18 cellular contexts compared by ENCODE assay signal in the genomic region with DNA sequence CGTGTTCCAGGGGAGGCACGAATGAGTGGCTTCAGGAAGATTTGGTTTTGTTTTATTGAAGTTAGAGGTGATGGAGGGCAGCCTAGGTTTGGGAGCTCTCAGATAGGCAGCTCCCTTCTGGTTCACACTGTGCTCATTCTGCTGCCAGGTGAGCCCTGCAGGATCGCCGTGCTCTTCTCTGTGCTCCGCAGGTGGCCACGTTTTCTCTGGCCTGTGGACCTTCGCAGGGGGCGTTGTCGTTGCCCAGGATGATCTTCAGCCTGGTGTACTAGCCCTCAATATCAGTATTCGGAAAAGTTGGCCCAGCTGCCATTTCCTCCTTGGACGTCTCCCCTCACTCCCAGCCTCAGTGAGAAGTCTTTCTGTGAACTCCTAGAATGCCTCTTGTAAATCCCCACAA.
DNase-seq lines count a peak whose midpoint lies in the region; ATAC-seq and TF ChIP-seq lines count a peak whose summit lies in the region.
"Had no signal": no experiment of that assay in that cellular context is flagged by ENCODE, and none has a peak within 500 bp of the region (broad histone marks: within the 10 kb centered on the region; RNA-seq: fewer than 3 reads in every experiment).

No MANE protein-coding gene starts in this region.

- peaks cover 6% of the 10 kb centered on the region; the same call in 1 of the 2 replicates for H3K9me3 Mint-ChIP-seq in WTC11
- H3K9me3 Mint-ChIP-seq in osteocyte (ENCODE audit: unreplicated experiment) = no peaks in the 10 kb centered on the region
- H3K9me3 Mint-ChIP-seq: CD4-positive, alpha-beta T cell; CD8-positive, alpha-beta T cell had no signal

- no peaks in the 10 kb centered on the region for H3K36me3 Mint-ChIP-seq in WTC11
- H3K36me3 Mint-ChIP-seq in osteocyte (ENCODE audit: unreplicated experiment) = peaks cover 4% of the 10 kb centered on the region

- TF ChIP-seq CTCF in WTC11 (IDR thresholded peaks at IDR 0.05) = no peak
- no peak for TF ChIP-seq CTCF in osteocyte (IDR thresholded peaks at IDR 0.05)

- H3K27ac Mint-ChIP-seq in WTC11 (0 out of 2 replicates have a peak overlapping the region, but pooled peaks have one; percentile 26), osteocyte (ENCODE audit: unreplicated experiment) (no peak overlapping the region)
- H3K27ac Mint-ChIP-seq: B cell; CD4-positive, alpha-beta T cell; CD8-positive, alpha-beta T cell had no signal

- intact Hi-C loops in cardiac septum (cut with DNase I) (no loop called here), left ventricle myocardium superior (cut with micrococcal nuclease) (no loop called here)

- DNase-seq in cardiac septum (ENCODE audit: low spot score) (peak; percentile 71), left ventricle myocardium superior (no peak), WTC11 (ENCODE audit: low spot score) (no peak), osteocyte (ENCODE audit: extremely low spot score, unreplicated experiment) (peak; percentile 68), mucosa of gallbladder (ENCODE audit: low spot score) (no peak), HK-2 (ENCODE audit: unreplicated experiment) (no peak)
- DNase-seq: AML-193; Caco-2; Calu3; CD4-positive, alpha-beta T cell; CD8-positive, alpha-beta T cell; DMS79 treated with DMSO at 0.1 percent for 48 hours; EL; GDM1 had no signal

- POLR2A ChIA-PET in WTC11 (lab: Charles Lee) = no interaction called here

- H3K4me3 Mint-ChIP-seq in WTC11 = no peak overlapping the region
- no peak overlapping the region for H3K4me3 Mint-ChIP-seq in osteocyte (ENCODE audit: unreplicated experiment)
- H3K4me3 Mint-ChIP-seq: B cell; CD4-positive, alpha-beta T cell; CD8-positive, alpha-beta T cell had no signal

- H3K27me3 Mint-ChIP-seq in WTC11 (ENCODE audit: low read depth) = no peaks in the 10 kb centered on the region
- no peaks in the 10 kb centered on the region for H3K27me3 Mint-ChIP-seq in osteocyte (ENCODE audit: unreplicated experiment)
- H3K27me3 Mint-ChIP-seq: B cell; CD4-positive, alpha-beta T cell had no signal

- peaks cover 18% of the 10 kb centered on the region for H3K4me1 Mint-ChIP-seq in WTC11
- H3K4me1 Mint-ChIP-seq in osteocyte (ENCODE audit: unreplicated experiment) = peaks cover 10% of the 10 kb centered on the region

- ATAC-seq in left ventricle myocardium superior = no peak
- ATAC-seq in WTC11 = peak; percentile 38; the same call in 1 of the 2 replicates
- no peak for ATAC-seq in HG03521 (IDR thresholded peaks at IDR 0.05; ENCODE audit: unreplicated experiment)
- ATAC-seq: A549; CD8-positive, alpha-beta T cell; GM12878 had no signal

- CTCF ChIA-PET in WTC11 (lab: Charles Lee) = no interaction called here

TF ChIP-seq in WTC11, 78 proteins besides CTCF, POLR2A, EP300 and RAD21 (continues in another document):
- TF ChIP-seq, protein P1, sequence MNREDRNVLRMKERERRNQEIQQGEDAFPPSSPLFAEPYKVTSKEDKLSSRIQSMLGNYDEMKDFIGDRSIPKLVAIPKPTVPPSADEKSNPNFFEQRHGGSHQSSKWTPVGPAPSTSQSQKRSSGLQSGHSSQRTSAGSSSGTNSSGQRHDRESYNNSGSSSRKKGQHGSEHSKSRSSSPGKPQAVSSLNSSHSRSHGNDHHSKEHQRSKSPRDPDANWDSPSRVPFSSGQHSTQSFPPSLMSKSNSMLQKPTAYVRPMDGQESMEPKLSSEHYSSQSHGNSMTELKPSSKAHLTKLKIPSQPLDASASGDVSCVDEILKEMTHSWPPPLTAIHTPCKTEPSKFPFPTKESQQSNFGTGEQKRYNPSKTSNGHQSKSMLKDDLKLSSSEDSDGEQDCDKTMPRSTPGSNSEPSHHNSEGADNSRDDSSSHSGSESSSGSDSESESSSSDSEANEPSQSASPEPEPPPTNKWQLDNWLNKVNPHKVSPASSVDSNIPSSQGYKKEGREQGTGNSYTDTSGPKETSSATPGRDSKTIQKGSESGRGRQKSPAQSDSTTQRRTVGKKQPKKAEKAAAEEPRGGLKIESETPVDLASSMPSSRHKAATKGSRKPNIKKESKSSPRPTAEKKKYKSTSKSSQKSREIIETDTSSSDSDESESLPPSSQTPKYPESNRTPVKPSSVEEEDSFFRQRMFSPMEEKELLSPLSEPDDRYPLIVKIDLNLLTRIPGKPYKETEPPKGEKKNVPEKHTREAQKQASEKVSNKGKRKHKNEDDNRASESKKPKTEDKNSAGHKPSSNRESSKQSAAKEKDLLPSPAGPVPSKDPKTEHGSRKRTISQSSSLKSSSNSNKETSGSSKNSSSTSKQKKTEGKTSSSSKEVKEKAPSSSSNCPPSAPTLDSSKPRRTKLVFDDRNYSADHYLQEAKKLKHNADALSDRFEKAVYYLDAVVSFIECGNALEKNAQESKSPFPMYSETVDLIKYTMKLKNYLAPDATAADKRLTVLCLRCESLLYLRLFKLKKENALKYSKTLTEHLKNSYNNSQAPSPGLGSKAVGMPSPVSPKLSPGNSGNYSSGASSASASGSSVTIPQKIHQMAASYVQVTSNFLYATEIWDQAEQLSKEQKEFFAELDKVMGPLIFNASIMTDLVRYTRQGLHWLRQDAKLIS (CRISPR knock-in tag; IDR thresholded peaks at IDR 0.05; ENCODE audit: borderline replicate concordance) = no peak
- TF ChIP-seq, protein P2, sequence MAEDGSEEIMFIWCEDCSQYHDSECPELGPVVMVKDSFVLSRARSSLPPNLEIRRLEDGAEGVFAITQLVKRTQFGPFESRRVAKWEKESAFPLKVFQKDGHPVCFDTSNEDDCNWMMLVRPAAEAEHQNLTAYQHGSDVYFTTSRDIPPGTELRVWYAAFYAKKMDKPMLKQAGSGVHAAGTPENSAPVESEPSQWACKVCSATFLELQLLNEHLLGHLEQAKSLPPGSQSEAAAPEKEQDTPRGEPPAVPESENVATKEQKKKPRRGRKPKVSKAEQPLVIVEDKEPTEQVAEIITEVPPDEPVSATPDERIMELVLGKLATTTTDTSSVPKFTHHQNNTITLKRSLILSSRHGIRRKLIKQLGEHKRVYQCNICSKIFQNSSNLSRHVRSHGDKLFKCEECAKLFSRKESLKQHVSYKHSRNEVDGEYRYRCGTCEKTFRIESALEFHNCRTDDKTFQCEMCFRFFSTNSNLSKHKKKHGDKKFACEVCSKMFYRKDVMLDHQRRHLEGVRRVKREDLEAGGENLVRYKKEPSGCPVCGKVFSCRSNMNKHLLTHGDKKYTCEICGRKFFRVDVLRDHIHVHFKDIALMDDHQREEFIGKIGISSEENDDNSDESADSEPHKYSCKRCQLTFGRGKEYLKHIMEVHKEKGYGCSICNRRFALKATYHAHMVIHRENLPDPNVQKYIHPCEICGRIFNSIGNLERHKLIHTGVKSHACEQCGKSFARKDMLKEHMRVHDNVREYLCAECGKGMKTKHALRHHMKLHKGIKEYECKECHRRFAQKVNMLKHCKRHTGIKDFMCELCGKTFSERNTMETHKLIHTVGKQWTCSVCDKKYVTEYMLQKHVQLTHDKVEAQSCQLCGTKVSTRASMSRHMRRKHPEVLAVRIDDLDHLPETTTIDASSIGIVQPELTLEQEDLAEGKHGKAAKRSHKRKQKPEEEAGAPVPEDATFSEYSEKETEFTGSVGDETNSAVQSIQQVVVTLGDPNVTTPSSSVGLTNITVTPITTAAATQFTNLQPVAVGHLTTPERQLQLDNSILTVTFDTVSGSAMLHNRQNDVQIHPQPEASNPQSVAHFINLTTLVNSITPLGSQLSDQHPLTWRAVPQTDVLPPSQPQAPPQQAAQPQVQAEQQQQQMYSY (CRISPR knock-in tag; IDR thresholded peaks at IDR 0.05) = no peak
- TF ChIP-seq, protein P3, sequence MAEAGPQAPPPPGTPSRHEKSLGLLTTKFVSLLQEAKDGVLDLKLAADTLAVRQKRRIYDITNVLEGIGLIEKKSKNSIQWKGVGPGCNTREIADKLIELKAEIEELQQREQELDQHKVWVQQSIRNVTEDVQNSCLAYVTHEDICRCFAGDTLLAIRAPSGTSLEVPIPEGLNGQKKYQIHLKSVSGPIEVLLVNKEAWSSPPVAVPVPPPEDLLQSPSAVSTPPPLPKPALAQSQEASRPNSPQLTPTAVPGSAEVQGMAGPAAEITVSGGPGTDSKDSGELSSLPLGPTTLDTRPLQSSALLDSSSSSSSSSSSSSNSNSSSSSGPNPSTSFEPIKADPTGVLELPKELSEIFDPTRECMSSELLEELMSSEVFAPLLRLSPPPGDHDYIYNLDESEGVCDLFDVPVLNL (CRISPR knock-in tag; IDR thresholded peaks at IDR 0.05; ENCODE audit: borderline replicate concordance, low read depth) = no peak
- TF ChIP-seq IRF2 (CRISPR knock-in tag; IDR thresholded peaks at IDR 0.05; ENCODE audit: borderline replicate concordance, low read depth) = no peak
- TF ChIP-seq RELA (CRISPR knock-in tag; IDR thresholded peaks at IDR 0.05; ENCODE audit: borderline replicate concordance) = no peak
- no peak for TF ChIP-seq CBFB (CRISPR knock-in tag; IDR thresholded peaks at IDR 0.05; ENCODE audit: low read depth)
- TF ChIP-seq TEAD1 (CRISPR knock-in tag; IDR thresholded peaks at IDR 0.05) = no peak
- TF ChIP-seq MXD4 (CRISPR knock-in tag; IDR thresholded peaks at IDR 0.05; ENCODE audit: borderline replicate concordance) = no peak
- TF ChIP-seq TCF7 (CRISPR knock-in tag; IDR thresholded peaks at IDR 0.05; ENCODE audit: low read depth) = no peak
- TF ChIP-seq CREM (CRISPR knock-in tag; IDR thresholded peaks at IDR 0.05) = no peak
- no peak for TF ChIP-seq GABPB1 (CRISPR knock-in tag; IDR thresholded peaks at IDR 0.05)
- no peak for TF ChIP-seq FOXK1 (CRISPR knock-in tag; IDR thresholded peaks at IDR 0.05)
- TF ChIP-seq, protein P4, sequence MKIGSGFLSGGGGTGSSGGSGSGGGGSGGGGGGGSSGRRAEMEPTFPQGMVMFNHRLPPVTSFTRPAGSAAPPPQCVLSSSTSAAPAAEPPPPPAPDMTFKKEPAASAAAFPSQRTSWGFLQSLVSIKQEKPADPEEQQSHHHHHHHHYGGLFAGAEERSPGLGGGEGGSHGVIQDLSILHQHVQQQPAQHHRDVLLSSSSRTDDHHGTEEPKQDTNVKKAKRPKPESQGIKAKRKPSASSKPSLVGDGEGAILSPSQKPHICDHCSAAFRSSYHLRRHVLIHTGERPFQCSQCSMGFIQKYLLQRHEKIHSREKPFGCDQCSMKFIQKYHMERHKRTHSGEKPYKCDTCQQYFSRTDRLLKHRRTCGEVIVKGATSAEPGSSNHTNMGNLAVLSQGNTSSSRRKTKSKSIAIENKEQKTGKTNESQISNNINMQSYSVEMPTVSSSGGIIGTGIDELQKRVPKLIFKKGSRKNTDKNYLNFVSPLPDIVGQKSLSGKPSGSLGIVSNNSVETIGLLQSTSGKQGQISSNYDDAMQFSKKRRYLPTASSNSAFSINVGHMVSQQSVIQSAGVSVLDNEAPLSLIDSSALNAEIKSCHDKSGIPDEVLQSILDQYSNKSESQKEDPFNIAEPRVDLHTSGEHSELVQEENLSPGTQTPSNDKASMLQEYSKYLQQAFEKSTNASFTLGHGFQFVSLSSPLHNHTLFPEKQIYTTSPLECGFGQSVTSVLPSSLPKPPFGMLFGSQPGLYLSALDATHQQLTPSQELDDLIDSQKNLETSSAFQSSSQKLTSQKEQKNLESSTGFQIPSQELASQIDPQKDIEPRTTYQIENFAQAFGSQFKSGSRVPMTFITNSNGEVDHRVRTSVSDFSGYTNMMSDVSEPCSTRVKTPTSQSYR (CRISPR knock-in tag; IDR thresholded peaks at IDR 0.05) = no peak

Comparison
In these comparisons a context has a peak if more than half of its experiments do, and no peak if none do; other contexts are left out.
1. DNase-seq: peak in cardiac septum (single experiment) and osteocyte (single experiment); none in left ventricle myocardium superior (single experiment), WTC11 (single experiment), mucosa of gallbladder (single experiment) and HK-2 (single experiment).